11 cellular contexts compared by ENCODE assay signal in genomic region chr11:94933225-94934130, GRCh38. TPM values are rescaled to one million over a fixed set of nuclear protein-coding genes. Genes with fewer than 3 reads are reported as not detected.
A peak's percentile ranks its signal among the peaks of the same experiment; 100 is the strongest.
DNase-seq lines count a peak whose midpoint lies in the region; ATAC-seq, FAIRE-seq and TF ChIP-seq lines count a peak whose summit lies in the region.
"Had no signal": no experiment of that assay in that cellular context is flagged by ENCODE, and none has a peak within 500 bp of the region (broad histone marks: within the 10 kb centered on the region; RNA-seq: fewer than 3 reads in every experiment).

No MANE protein-coding gene starts in this region.

- H3K36me3 Mint-ChIP-seq in neural crest cell (ENCODE audit: low read depth) = peaks cover 5% of the 10 kb centered on the region

- H3K9me3 ChIP-seq in fibroblast of lung (ENCODE audit: control insufficient read depth, insufficient read depth, low read depth, low read length) = no peaks in the 10 kb centered on the region
- no peaks in the 10 kb centered on the region for H3K9me3 ChIP-seq in kidney (ENCODE audit: control insufficient read depth in 1 of 2, low read length in 2 of 2)

- TF ChIP-seq CTCF in fibroblast of lung (conservative IDR thresholded peaks at IDR 0.05 in 1 of 2, IDR thresholded peaks at IDR 0.05 in 1 of 2; ENCODE audit: low read depth in 1 of 2, low read length in 2 of 2) = no peak
- no peak for TF ChIP-seq CTCF in neural crest cell (conservative IDR thresholded peaks at IDR 0.05)
- no peak for TF ChIP-seq CTCF in kidney (IDR thresholded peaks at IDR 0.05; ENCODE audit: borderline replicate concordance, extremely low read depth, insufficient read depth)

- H3K4me3 ChIP-seq in fibroblast of lung (replicated peaks in 1 of 4; ENCODE audit: control extremely low read depth in 1 of 4, insufficient read depth in 1 of 4, low read depth in 3 of 4, low read length in 4 of 4) = no peak overlapping the region
- H3K4me3 ChIP-seq in kidney (ENCODE audit: low read length in 2 of 2) = no peak overlapping the region

- peak overlapping the region; percentile 62 for H3K27ac Mint-ChIP-seq in neural crest cell (ENCODE audit: unreplicated experiment)

- H3K9ac ChIP-seq in fibroblast of lung (ENCODE audit: insufficient read depth, low read length) (peak overlapping the region; percentile 1), kidney (ENCODE audit: low read length in 2 of 2) (no peak overlapping the region)

- H3K4me1 ChIP-seq in fibroblast of lung (ENCODE audit: control insufficient read depth, extremely low read depth, insufficient read depth, low read length) (peaks cover 18% of the 10 kb centered on the region), kidney (ENCODE audit: control insufficient read depth in 1 of 2, insufficient read depth in 1 of 2, low read depth in 1 of 2, low read length in 2 of 2) (peaks cover 16 to 17% of the 10 kb centered on the region in 2 donors)

- no peak for ATAC-seq in HG03521 (IDR thresholded peaks at IDR 0.05; ENCODE audit: unreplicated experiment)
- ATAC-seq: activated CD4-positive, CD25-positive, alpha-beta regulatory T cell treated with anti-CD3 and anti-CD28 coated beads, Interleukin-2, amount 50 U/mL, for 24 hours had no signal

- no peaks in the 10 kb centered on the region for H3K27me3 Mint-ChIP-seq in neural crest cell (ENCODE audit: low read depth)

- H3K27ac ChIP-seq in fibroblast of lung (ENCODE audit: insufficient read depth, low read length) = peak overlapping the region; percentile 73
- peak overlapping the region in 1 of 2 donors; percentile 81 for H3K27ac ChIP-seq in kidney (ENCODE audit: low read depth in 2 of 2, low read length in 2 of 2)

- peaks cover 4% of the 10 kb centered on the region for H3K9me3 Mint-ChIP-seq in neural crest cell

- no peaks in the 10 kb centered on the region for H3K27me3 ChIP-seq in fibroblast of lung (ENCODE audit: control insufficient read depth, insufficient read depth, low read length)

- FAIRE-seq in RCC 7860 (lab: Jason Lieb, UNC) (no peak), kidney (lab: Jason Lieb, UNC) (no peak)
- FAIRE-seq: GM19239 had no signal

- no peaks in the 10 kb centered on the region for H3K79me2 ChIP-seq in fibroblast of lung (ENCODE audit: control insufficient read depth, insufficient read depth, low read length)

- intact Hi-C loops in kidney (cut with DNase I) = no loop called here

- H4K20me1 ChIP-seq in fibroblast of lung (ENCODE audit: control insufficient read depth, extremely low read depth, insufficient read depth, low read length) = no peaks in the 10 kb centered on the region

- peaks cover 47% of the 10 kb centered on the region for H3K4me1 Mint-ChIP-seq in neural crest cell

- H3K4me3 Mint-ChIP-seq in neural crest cell = peak overlapping the region; percentile 19

- H3K4me2 ChIP-seq in fibroblast of lung (ENCODE audit: extremely low read depth, insufficient read depth, low read length) = peak overlapping the region; percentile 15

- H2AFZ ChIP-seq in fibroblast of lung (ENCODE audit: low read length) = no peak overlapping the region

- no peaks in the 10 kb centered on the region for H3K36me3 ChIP-seq in fibroblast of lung (ENCODE audit: control insufficient read depth, insufficient read depth, low read length)
- H3K36me3 ChIP-seq in kidney (ENCODE audit: control insufficient read depth in 1 of 2, insufficient read depth in 2 of 2, low read length in 2 of 2) = no peaks in the 10 kb centered on the region

- DNase-seq in AG08396 (ENCODE audit: low spot score) (peak; percentile 84), RCC 7860 (ENCODE audit: low spot score) (peak; percentile 11), fibroblast of lung (ENCODE audit: low read depth in 2 of 2) (peak; percentile 92 to 98), neural crest cell (ENCODE audit: low read depth, low spot score) (no peak), kidney (no peak), DMS79 (lab: John Stamatoyannopoulos, UW) (no peak), DMS53 treated with DMSO at 0.1 percent for 48 hours (lab: John Stamatoyannopoulos, UW; ENCODE audit: unreplicated experiment) (no peak)
- DNase-seq: cortex of kidney had no signal

RNA-seq across cellular contexts. Expression of gene CWC15, which starts 39.9 kb away (rescaled TPM):
- 42.1 TPM in 2 replicates for total RNA-seq in fibroblast of lung
- polyA plus RNA-seq in fibroblast of lung = 51.4 and 54.0 TPM in 2 replicates
- 75.4 and 77.8 TPM in 2 replicates for polyA plus RNA-seq in fibroblast of lung (2012)
- 2.6 and 2.9 TPM in 2 replicates for polyA minus RNA-seq in fibroblast of lung (ENCODE audit: low replicate concordance)
- total RNA-seq in neural crest cell = 80.2 and 88.0 TPM in 2 replicates
- 61.7 TPM for total RNA-seq in kidney
- 87.5 TPM for polyA plus RNA-seq in kidney (ENCODE audit: insufficient read depth, low read depth, low replicate concordance)

RNA-seq across cellular contexts. Expression of gene KDM4D, which starts 40.0 kb away (rescaled TPM):
- total RNA-seq in fibroblast of lung (0.50 and 0.51 TPM in 2 replicates), neural crest cell (3.1 and 3.2 TPM in 2 replicates), kidney (0.94 TPM)
- polyA plus RNA-seq in fibroblast of lung (0.94 and 1.4 TPM in 2 replicates), kidney (ENCODE audit: insufficient read depth, low read depth, low replicate concordance) (0.54 TPM)
- polyA plus RNA-seq in fibroblast of lung (2012) = 0.58 and 0.91 TPM in 2 replicates
- 0.86 and 1.3 TPM in 2 replicates for polyA minus RNA-seq in fibroblast of lung (ENCODE audit: low replicate concordance)

Comparison
In these comparisons a context has a peak if more than half of its experiments do, and no peak if none do; other contexts are left out.
1. DNase-seq: peak in AG08396 (single experiment), RCC 7860 (single experiment) and fibroblast of lung (2 of 2); none in neural crest cell (single experiment), kidney (single experiment), DMS79 (single experiment) and DMS53 treated with DMSO at 0.1 percent for 48 hours (single experiment).